Comparison of ENCODE assay signal across 23 cellular contexts in genomic region chr4:168535689-168536088, GRCh38.
"Had no signal": no experiment of that assay in that cellular context is flagged by ENCODE, and none has a peak within 500 bp of the region (broad histone marks: within the 10 kb centered on the region; RNA-seq: fewer than 3 reads in every experiment).

No MANE protein-coding gene starts in this region.

- H3K4me1 ChIP-seq: breast epithelium, sigmoid colon, spleen, tibial artery had no signal

- ATAC-seq: activated CD4-positive, alpha-beta T cell treated with anti-CD3 and anti-CD28 coated beads for 36 hours; activated T-helper 17 cell treated with anti-CD3 and anti-CD28 coated beads, Interleukin-2, amount 50 U/mL, for 72 hours; effector memory CD8-positive, alpha-beta T cell; left lobe of liver; stimulated activated naive CD8-positive, alpha-beta T cell treated with anti-CD3 and anti-CD28 coated beads, Interleukin-15, Interleukin-2, amounts not matched to agents 100 U/mL and 50 U/mL, for 24 hours had no signal

- H3K9me3 ChIP-seq: breast epithelium, sigmoid colon, spleen, tibial artery had no signal

- H3K9me3 Mint-ChIP-seq: activated T-cell treated with anti-CD3 and anti-CD28 coated beads, Interleukin-2, amount 50 U/mL, for 24 hours; activated T-helper 17 cell treated with anti-CD3 and anti-CD28 coated beads, Interleukin-2, amount 50 U/mL, for 72 hours; central memory CD8-positive, alpha-beta T cell; effector memory CD8-positive, alpha-beta T cell; nephron had no signal

- H3K4me3 Mint-ChIP-seq: activated CD4-positive, alpha-beta T cell treated with anti-CD3 and anti-CD28 coated beads for 36 hours; activated naive CD8-positive, alpha-beta T cell; activated T-cell treated with anti-CD3 and anti-CD28 coated beads, Interleukin-2, amount 50 U/mL, for 24 hours; activated T-helper 17 cell treated with anti-CD3 and anti-CD28 coated beads, Interleukin-2, amount 50 U/mL, for 72 hours; central memory CD8-positive, alpha-beta T cell; effector memory CD8-positive, alpha-beta T cell; nephron had no signal

- H3K36me3 ChIP-seq: breast epithelium, sigmoid colon, spleen, tibial artery had no signal

- H3K4me1 Mint-ChIP-seq: activated T-helper 17 cell treated with anti-CD3 and anti-CD28 coated beads, Interleukin-2, amount 50 U/mL, for 72 hours; central memory CD8-positive, alpha-beta T cell had no signal

- H3K27me3 ChIP-seq: breast epithelium, sigmoid colon, spleen, tibial artery had no signal

- H3K27ac Mint-ChIP-seq: activated CD4-positive, alpha-beta T cell treated with anti-CD3 and anti-CD28 coated beads for 36 hours; activated naive CD8-positive, alpha-beta T cell; activated T-cell treated with anti-CD3 and anti-CD28 coated beads, Interleukin-2, amount 50 U/mL, for 24 hours; activated T-helper 17 cell treated with anti-CD3 and anti-CD28 coated beads, Interleukin-2, amount 50 U/mL, for 72 hours; effector memory CD8-positive, alpha-beta T cell had no signal

- H3K4me3 ChIP-seq: dorsolateral prefrontal cortex, sigmoid colon, spleen, tibial artery had no signal

- H3K27ac ChIP-seq: dorsolateral prefrontal cortex, sigmoid colon, tibial artery had no signal

- DNase-seq: activated CD4-positive, alpha-beta T cell treated with anti-CD3 and anti-CD28 coated beads for 36 hours; activated CD4-positive, alpha-beta T cell treated with anti-CD3 and anti-CD28 coated beads, Interleukin-2, amount 50 U/mL, for 4 hours; activated CD8-positive, alpha-beta memory T cell treated with anti-CD3 and anti-CD28 coated beads for 24 hours; activated CD8-positive, alpha-beta memory T cell treated with anti-CD3 and anti-CD28 coated beads, Interleukin-2, amount 50 U/mL, for 4 hours; activated naive CD4-positive, alpha-beta T cell; activated T-cell treated with anti-CD3 and anti-CD28 coated beads, Interleukin-2, amount 50 U/mL, for 24 hours; amniotic stem cell; dorsolateral prefrontal cortex; effector memory CD8-positive, alpha-beta T cell; kidney; mammary epithelial cell; sigmoid colon; spleen; stimulated activated CD4-positive, alpha-beta T cell treated with anti-CD3 and anti-CD28 coated beads, Interleukin-4, amount 100 ng/mL, for 24 hours; stimulated activated naive CD8-positive, alpha-beta T cell treated with anti-CD3 and anti-CD28 coated beads, Interleukin-15, Interleukin-2, amounts not matched to agents 100 U/mL and 50 U/mL, for 24 hours; T-helper 1 cell; tibial artery had no signal

- H3K36me3 Mint-ChIP-seq: activated naive CD8-positive, alpha-beta T cell had no signal
